In genomic region chr18:8704361-8705279, GRCh38 we compare ENCODE assay signal across 1 cellular context.
A peak's percentile ranks its signal among the peaks of the same experiment; 100 is the strongest.
TF ChIP-seq lines count a peak whose summit lies in the region.

No MANE protein-coding gene starts in this region.

TF ChIP-seq in K562, 482 proteins besides CTCF, POLR2A, EP300 and RAD21 (continued from another document):
- TF ChIP-seq MGA (IDR thresholded peaks at IDR 0.05): peak; percentile 78
- peak; percentile 70 for TF ChIP-seq SUPT5H (IDR thresholded peaks at IDR 0.05)
- no peak for TF ChIP-seq SRSF3 (IDR thresholded peaks at IDR 0.05; ENCODE audit: insufficient read depth, low read length)
- peak; percentile 69; the same call in 1 of the 2 replicates for TF ChIP-seq RREB1 (CRISPR knock-in tag; IDR thresholded peaks at IDR 0.05)
- peak; percentile 60 for TF ChIP-seq RBFOX2 (IDR thresholded peaks at IDR 0.05; ENCODE audit: low read depth, low read length)
- TF ChIP-seq HDAC2 (IDR thresholded peaks at IDR 0.05): 0 out of 2 replicates have a peak, but pooled peaks have one; percentile 59
- TF ChIP-seq CGGBP1 (CRISPR knock-in tag; IDR thresholded peaks at IDR 0.05): no peak
- peak in 1 of 2 experiments; percentile 59; a peak in 2 of 4 replicates for TF ChIP-seq MNT (conservative IDR thresholded peaks at IDR 0.05)
- no peak for TF ChIP-seq ZNF253 (CRISPR knock-in tag; conservative IDR thresholded peaks at IDR 0.05)
- TF ChIP-seq E2F6 (IDR thresholded peaks at IDR 0.05; ENCODE audit: borderline replicate concordance in 1 of 2, extremely low read depth in 1 of 2, insufficient read depth in 1 of 2, insufficient read length in 1 of 2, low read depth in 1 of 2, low read length in 1 of 2, poor library complexity in 1 of 2, severe bottlenecking in 1 of 2): peak in 1 of 2 experiments; percentile 66
- peak; percentile 26; the same call in 1 of the 2 replicates for TF ChIP-seq AFF4 (CRISPR knock-in tag; IDR thresholded peaks at IDR 0.05)
- TF ChIP-seq EZH2 (IDR thresholded peaks at IDR 0.05; ENCODE audit: borderline replicate concordance, low read depth, low read length): no peak
- TF ChIP-seq ZBTB7A (IDR thresholded peaks at IDR 0.05; ENCODE audit: borderline replicate concordance, control insufficient read depth, low read depth, low read length): peak; percentile 43; the same call in 1 of the 2 replicates
- TF ChIP-seq MCM2 (IDR thresholded peaks at IDR 0.05; ENCODE audit: low read depth): no peak
